8 cellular contexts compared by ENCODE assay signal in genomic region chr3:48966876-48967361, GRCh38. TPM values are rescaled to one million over a fixed set of nuclear protein-coding genes. Genes with fewer than 3 reads are reported as not detected.
DNase-seq lines count a peak whose midpoint lies in the region; ATAC-seq lines count a peak whose summit lies in the region.
"Had no signal": no experiment of that assay in that cellular context is flagged by ENCODE, and none has a peak within 500 bp of the region (broad histone marks: within the 10 kb centered on the region; RNA-seq: fewer than 3 reads in every experiment).

No MANE protein-coding gene starts in this region.

- no peaks in the 10 kb centered on the region for H3K9me3 Mint-ChIP-seq in activated naive CD4-positive, alpha-beta T cell treated with anti-CD3 and anti-CD28 coated beads for 36 hours

- no CpG with 5 or more reads among the region's 7 CpGs for WGBS in mesendoderm (ENCODE audit: extremely low coverage, insufficient coverage, low lambda C conversion rate)

- H2BK15ac ChIP-seq in mesendoderm (replicated peaks; ENCODE audit: low read depth): no peak overlapping the region

- H3K23ac ChIP-seq in mesendoderm (ENCODE audit: low read length): no peak overlapping the region

- peaks cover 3% of the 10 kb centered on the region for H3K4me1 Mint-ChIP-seq in activated naive CD4-positive, alpha-beta T cell treated with anti-CD3 and anti-CD28 coated beads for 36 hours (ENCODE audit: low read depth)

- CTCF ChIA-PET in activated naive CD4-positive, alpha-beta T cell treated with anti-CD3 and anti-CD28 coated beads for 36 hours (lab: Charles Lee): interaction anchor here (0.5 to 0.9 kb wide), 2 partner anchors 21 to 44 kb away, joined by 3 read pairs; no protein-coding TSS in a partner anchor

- H3K4me1 ChIP-seq in mesendoderm (ENCODE audit: control insufficient read depth, low read depth, low read length): no peaks in the 10 kb centered on the region

- H2AK5ac ChIP-seq in mesendoderm (ENCODE audit: low read length): no peak overlapping the region

- no peaks in the 10 kb centered on the region for H3K27me3 ChIP-seq in mesendoderm (ENCODE audit: insufficient read depth, low read length, poor library complexity)

- peaks cover 5% of the 10 kb centered on the region for H3K79me1 ChIP-seq in mesendoderm (ENCODE audit: low read length)

- DNase-seq in activated naive CD4-positive, alpha-beta T cell treated with anti-CD3 and anti-CD28 coated beads for 36 hours: peak; percentile 12
- no peak for DNase-seq in activated naive CD4-positive, alpha-beta T cell treated with anti-CD3 and anti-CD28 coated beads, Interleukin-2, amount 50 U/mL, for 16 hours
- DNase-seq in stimulated activated CD4-positive, alpha-beta T cell treated with anti-CD3 and anti-CD28 coated beads, TNF-alpha, amount 100 ng/mL, for 48 hours (ENCODE audit: low read depth in 3 of 3): peak in 2 of 3 donors; percentile 9 to 32
- no peak for DNase-seq in mesendoderm
- DNase-seq: NCI-H187, T-helper 9 cell had no signal

- no peak overlapping the region for H2BK120ac ChIP-seq in mesendoderm (ENCODE audit: low read depth, low read length)

- H3K4me3 ChIP-seq in mesendoderm (ENCODE audit: low read length): no peak overlapping the region

- peak; percentile 59 for ATAC-seq in esophagus mucosa
- no peak for ATAC-seq in GM19324 (IDR thresholded peaks at IDR 0.05; ENCODE audit: low FRiP score, unreplicated experiment)

- no peak overlapping the region for H2BK5ac ChIP-seq in mesendoderm (ENCODE audit: low read length)

- no peak overlapping the region for H3K27ac ChIP-seq in mesendoderm (ENCODE audit: low read depth, low read length)

- H3K9ac ChIP-seq in mesendoderm (ENCODE audit: low read length): no peak overlapping the region

- peaks cover 34% of the 10 kb centered on the region for H3K36me3 Mint-ChIP-seq in activated naive CD4-positive, alpha-beta T cell treated with anti-CD3 and anti-CD28 coated beads for 36 hours (ENCODE audit: low read depth)

- no peak overlapping the region for H3K4me2 ChIP-seq in mesendoderm (ENCODE audit: low read length)

- H3K4ac ChIP-seq in mesendoderm (ENCODE audit: low read depth, low read length): no peak overlapping the region

- intact Hi-C loops in activated naive CD4-positive, alpha-beta T cell treated with anti-CD3 and anti-CD28 coated beads for 36 hours (cut with micrococcal nuclease): no loop called here

- no peak overlapping the region for H3K4me3 Mint-ChIP-seq in activated naive CD4-positive, alpha-beta T cell treated with anti-CD3 and anti-CD28 coated beads for 36 hours

- peaks cover 8% of the 10 kb centered on the region for H3K36me3 ChIP-seq in mesendoderm (ENCODE audit: control insufficient read depth, insufficient read depth, low read length)

- H4K5ac ChIP-seq in mesendoderm (ENCODE audit: low read length): no peak overlapping the region

- no peak overlapping the region for H4K8ac ChIP-seq in mesendoderm (ENCODE audit: low read depth, low read length)

- no peak overlapping the region for H3K18ac ChIP-seq in mesendoderm (ENCODE audit: low read length)

- H3K56ac ChIP-seq in mesendoderm (ENCODE audit: low read length): no peak overlapping the region

- peak overlapping the region; percentile 51 for H3K27ac Mint-ChIP-seq in activated naive CD4-positive, alpha-beta T cell treated with anti-CD3 and anti-CD28 coated beads for 36 hours

- H3K79me2 ChIP-seq in mesendoderm (ENCODE audit: control insufficient read depth, insufficient read depth, low read length): no peaks in the 10 kb centered on the region

- H3K27me3 Mint-ChIP-seq in activated naive CD4-positive, alpha-beta T cell treated with anti-CD3 and anti-CD28 coated beads for 36 hours (ENCODE audit: low read depth): no peaks in the 10 kb centered on the region

RNA-seq across cellular contexts. Expression of gene P4HTM, which starts 23.1 kb away (rescaled TPM):
- total RNA-seq in activated naive CD4-positive, alpha-beta T cell treated with anti-CD3 and anti-CD28 coated beads for 36 hours: 10 to 100 TPM; 20.2 to 21.7 TPM
- 8.4 TPM for total RNA-seq in esophagus mucosa
- 6.9 TPM for polyA plus RNA-seq in mesendoderm (2013, experiment 1 of 2)
- 6.6 TPM for polyA plus RNA-seq in mesendoderm (2013, experiment 2 of 2)

RNA-seq across cellular contexts. Expression of gene WDR6, which starts 40.3 kb away (rescaled TPM):
- total RNA-seq in activated naive CD4-positive, alpha-beta T cell treated with anti-CD3 and anti-CD28 coated beads for 36 hours: 100 to 1,000 TPM; 119 to 120 TPM
- 36.3 TPM for total RNA-seq in esophagus mucosa
- polyA plus RNA-seq in mesendoderm (2013, experiment 1 of 2): 73.5 TPM
- polyA plus RNA-seq in mesendoderm (2013, experiment 2 of 2): 74.2 TPM

RNA-seq across cellular contexts. Expression of gene ARIH2, which starts 48.3 kb away (rescaled TPM):
- total RNA-seq in activated naive CD4-positive, alpha-beta T cell treated with anti-CD3 and anti-CD28 coated beads for 36 hours: 10 to 100 TPM; 96.1 to 99.1 TPM
- total RNA-seq in esophagus mucosa: 48.6 TPM
- polyA plus RNA-seq in mesendoderm (2013, experiment 1 of 2): 72.8 TPM
- 75.4 TPM for polyA plus RNA-seq in mesendoderm (2013, experiment 2 of 2)

RNA-seq across cellular contexts. Expression of gene DALRD3, which starts 51.5 kb away (rescaled TPM):
- total RNA-seq in activated naive CD4-positive, alpha-beta T cell treated with anti-CD3 and anti-CD28 coated beads for 36 hours: 10 to 100 TPM; 19.5 to 19.7 TPM
- 33.1 TPM for total RNA-seq in esophagus mucosa
- polyA plus RNA-seq in mesendoderm (2013, experiment 1 of 2): 24.5 TPM
- 25.7 TPM for polyA plus RNA-seq in mesendoderm (2013, experiment 2 of 2)

RNA-seq across cellular contexts. Expression of gene NDUFAF3, which starts 55.0 kb away (rescaled TPM):
- 100 to 1,000 TPM; 113 to 115 TPM for total RNA-seq in activated naive CD4-positive, alpha-beta T cell treated with anti-CD3 and anti-CD28 coated beads for 36 hours
- 44.0 TPM for total RNA-seq in esophagus mucosa
- polyA plus RNA-seq in mesendoderm (2013, experiment 1 of 2): 35.6 TPM
- polyA plus RNA-seq in mesendoderm (2013, experiment 2 of 2): 35.4 TPM

Comparison
In these comparisons a context has a peak if more than half of its experiments do, and no peak if none do; other contexts are left out.
1. DNase-seq: peak in activated naive CD4-positive, alpha-beta T cell treated with anti-CD3 and anti-CD28 coated beads for 36 hours (single experiment) and stimulated activated CD4-positive, alpha-beta T cell treated with anti-CD3 and anti-CD28 coated beads, TNF-alpha, amount 100 ng/mL, for 48 hours (2 of 3); none in activated naive CD4-positive, alpha-beta T cell treated with anti-CD3 and anti-CD28 coated beads, Interleukin-2, amount 50 U/mL, for 16 hours (single experiment) and mesendoderm (single experiment).